ENCODE assay signal across 16 cellular contexts in the genomic region with DNA sequence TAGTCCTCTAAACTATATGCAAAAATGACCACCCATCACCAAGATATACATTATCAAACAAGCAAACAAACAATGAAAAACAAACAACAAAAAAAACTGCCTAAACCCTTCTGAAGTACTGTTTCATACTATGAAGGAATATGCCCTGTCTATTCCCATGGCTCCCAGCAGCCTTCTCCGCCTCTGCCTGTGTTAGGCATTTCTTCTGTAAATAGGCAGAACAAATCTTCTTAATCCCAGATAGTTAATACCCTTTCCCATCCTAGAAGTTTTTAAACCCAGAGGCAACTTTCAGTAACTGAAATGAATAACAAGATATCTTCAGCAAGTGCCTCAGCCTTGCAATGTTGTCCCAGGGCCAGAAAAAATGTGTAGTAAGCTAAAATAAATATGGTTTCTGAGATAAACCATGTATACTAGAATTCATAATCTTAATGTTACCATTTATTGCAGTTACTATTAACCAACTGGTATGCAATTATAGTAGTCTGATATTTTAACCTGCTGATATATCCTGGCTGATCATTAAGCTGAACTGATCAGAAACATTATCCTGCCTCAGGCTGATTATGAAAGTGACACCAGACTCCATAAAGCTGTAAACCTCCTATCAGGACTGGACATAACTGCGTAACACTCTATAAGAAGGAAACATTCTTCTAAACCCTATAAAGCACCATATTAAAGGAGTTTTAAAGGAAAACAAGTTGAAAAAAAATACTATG.
A peak's percentile ranks its signal among the peaks of the same experiment; 100 is the strongest.
DNase-seq lines count a peak whose midpoint lies in the region; ATAC-seq and TF ChIP-seq lines count a peak whose summit lies in the region.
"Had no signal": no experiment of that assay in that cellular context is flagged by ENCODE, and none has a peak within 500 bp of the region (broad histone marks: within the 10 kb centered on the region; RNA-seq: fewer than 3 reads in every experiment).

No MANE protein-coding gene starts in this region.

- 59 to 63% (median 60%) methylated on average over 2 of the region's 2 CpGs for WGBS in psoas muscle, 3 donors

- peaks cover 21% of the 10 kb centered on the region for H3K4me1 ChIP-seq in SJCRH30
- no peaks in the 10 kb centered on the region for H3K4me1 ChIP-seq in psoas muscle
- no peaks in the 10 kb centered on the region for H3K4me1 ChIP-seq in right atrium auricular region
- H3K4me1 ChIP-seq in uterus = no peaks in the 10 kb centered on the region

- H3K4me3 Mint-ChIP-seq in nephron = no peak overlapping the region
- H3K4me3 Mint-ChIP-seq: CD4-positive, alpha-beta T cell; H9 had no signal

- H3K4me3 ChIP-seq in SJCRH30 (no peak overlapping the region), psoas muscle (no peak overlapping the region), right atrium auricular region (no peak overlapping the region), uterus (no peak overlapping the region)
- H3K4me3 ChIP-seq: GM12878 had no signal

- H3K27ac ChIP-seq in SJCRH30 (peak overlapping the region; percentile 78), psoas muscle (no peak overlapping the region), right atrium auricular region (no peak overlapping the region), uterus (no peak overlapping the region)
- H3K27ac ChIP-seq: C4-2B had no signal

- H3K9me3 ChIP-seq in SJCRH30 (replicated peaks) = no peaks in the 10 kb centered on the region
- no peaks in the 10 kb centered on the region for H3K9me3 ChIP-seq in psoas muscle
- no peaks in the 10 kb centered on the region for H3K9me3 ChIP-seq in right atrium auricular region
- no peaks in the 10 kb centered on the region for H3K9me3 ChIP-seq in uterus

- no peaks in the 10 kb centered on the region for H3K36me3 ChIP-seq in SJCRH30
- no peaks in the 10 kb centered on the region for H3K36me3 ChIP-seq in psoas muscle (ENCODE audit: insufficient read depth in 1 of 2, low read depth in 1 of 2)
- H3K36me3 ChIP-seq in right atrium auricular region = no peaks in the 10 kb centered on the region
- no peaks in the 10 kb centered on the region for H3K36me3 ChIP-seq in uterus

- TF ChIP-seq CTCF in nephron (IDR thresholded peaks at IDR 0.05; ENCODE audit: unreplicated experiment in 3 of 3) (no peak), psoas muscle (IDR thresholded peaks at IDR 0.05) (no peak), right atrium auricular region (IDR thresholded peaks at IDR 0.05) (no peak), uterus (IDR thresholded peaks at IDR 0.05) (no peak)

- peak overlapping the region in 2 of 3 experiments; percentile 0 to 11 for H3K27ac Mint-ChIP-seq in nephron
- H3K27ac Mint-ChIP-seq: CD4-positive, alpha-beta T cell; H9 had no signal

- H3K9me3 Mint-ChIP-seq in nephron = peaks cover 2% of the 10 kb centered on the region
- H3K9me3 Mint-ChIP-seq: CD4-positive, alpha-beta T cell had no signal

- no peaks in the 10 kb centered on the region for H3K36me3 Mint-ChIP-seq in nephron (ENCODE audit: low read depth)

- no peak for ATAC-seq in psoas muscle

- H3K27me3 ChIP-seq in SJCRH30 = no peaks in the 10 kb centered on the region
- H3K27me3 ChIP-seq in psoas muscle (ENCODE audit: insufficient read depth in 3 of 3, low read length in 2 of 3) = no peaks in the 10 kb centered on the region
- no peaks in the 10 kb centered on the region for H3K27me3 ChIP-seq in right atrium auricular region
- H3K27me3 ChIP-seq in uterus = no peaks in the 10 kb centered on the region

- no peak for TF ChIP-seq POLR2A in uterus (IDR thresholded peaks at IDR 0.05)

- H3K27me3 Mint-ChIP-seq in nephron (ENCODE audit: low read depth) = no peaks in the 10 kb centered on the region
- H3K27me3 Mint-ChIP-seq: CD4-positive, alpha-beta T cell had no signal

- intact Hi-C loops in psoas muscle (cut with DNase I) (no loop called here), uterus (cut with DNase I; ENCODE audit: low total_unique reads) (no loop called here)

- peaks cover 23% of the 10 kb centered on the region for H3K4me1 Mint-ChIP-seq in nephron

- peak; percentile 22 for DNase-seq in D341Med (ENCODE audit: low spot score)
- DNase-seq in SJCRH30 = peak; percentile 52 to 77
- no peak for DNase-seq in psoas muscle
- no peak for DNase-seq in right atrium auricular region (ENCODE audit: low spot score)
- no peak for DNase-seq in uterus
- DNase-seq in NCI-H524 (lab: John Stamatoyannopoulos, UW) = no peak
- DNase-seq: AML-193; CD4-positive, alpha-beta T cell; DMS 273 treated with DMSO at 0.1 percent for 48 hours; DND-41; EL; IMR-90 had no signal

Comparison
In these comparisons a context has a peak if more than half of its experiments do, and no peak if none do; other contexts are left out.
1. DNase-seq: peak in D341Med (single experiment) and SJCRH30 (2 of 2); none in psoas muscle (0 of 2), right atrium auricular region (single experiment), uterus (0 of 2) and NCI-H524 (0 of 2).